27 cellular contexts compared by ENCODE assay signal in the genomic region with DNA sequence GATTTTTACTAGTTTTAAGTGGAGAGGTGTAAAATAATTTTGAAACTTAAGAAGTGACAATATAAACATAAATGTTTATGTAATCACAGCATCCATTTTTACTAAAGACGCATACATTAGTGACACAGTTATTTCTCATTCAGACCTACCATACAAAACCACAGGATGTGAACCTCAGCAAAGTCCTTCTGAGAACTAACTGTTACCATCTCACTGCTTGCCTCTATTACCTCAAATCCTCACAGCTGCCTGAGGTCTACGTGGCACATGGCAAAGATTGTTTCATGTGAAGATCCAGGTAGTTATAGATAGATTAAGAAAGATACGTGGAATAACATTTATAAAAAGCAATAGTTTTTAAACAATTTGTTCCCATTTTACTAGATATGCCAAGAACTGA.
"Had no signal": no experiment of that assay in that cellular context is flagged by ENCODE, and none has a peak within 500 bp of the region (broad histone marks: within the 10 kb centered on the region; RNA-seq: fewer than 3 reads in every experiment).

No MANE protein-coding gene starts in this region.

- H3K27me3 ChIP-seq: stomach, suprapubic skin, testis, thyroid gland, tibial artery, tibial nerve, transverse colon, upper lobe of left lung, upper lobe of right lung, uterus, vagina had no signal

- ATAC-seq: stimulated activated effector memory CD8-positive, alpha-beta T cell treated with anti-CD3 and anti-CD28 coated beads, Interleukin-12 subunit alpha, Interleukin-12 subunit beta, amount 100 ng/mL, for 72 hours; stimulated activated memory B cell treated with anti-CD40 and anti-IgM and Interleukin-4, amounts not matched to agents 10 μg/mL and 1 μg/mL and 100 μg/mL, for 72 hours; stimulated activated naive B cell treated with anti-CD40 and anti-IgM and Interleukin-4, amounts not matched to agents 10 μg/mL and 1 μg/mL and 100 μg/mL, for 72 hours; stimulated activated naive CD8-positive, alpha-beta T cell treated with anti-CD3 and anti-CD28 coated beads, Interleukin-15, amount 100 ng/mL, for 72 hours; stimulated activated naive CD8-positive, alpha-beta T cell treated with anti-CD3 and anti-CD28 coated beads, Interleukin-15, Interleukin-2, amounts not matched to agents 100 U/mL and 50 U/mL, for 24 hours; upper lobe of right lung had no signal

- H3K4me3 ChIP-seq: stomach, suprapubic skin, testis, thoracic aorta, thyroid gland, tibial artery, tibial nerve, transverse colon, upper lobe of left lung, upper lobe of right lung, uterus, vagina had no signal

- H3K9me3 ChIP-seq: stomach, suprapubic skin, testis, thoracic aorta, thyroid gland, tibial artery, tibial nerve, transverse colon, upper lobe of left lung, upper lobe of right lung, uterus, vagina had no signal

- FAIRE-seq: urothelium cell line had no signal

- H3K4me1 ChIP-seq: stomach, suprapubic skin, testis, thyroid gland, tibial artery, tibial nerve, transverse colon, upper lobe of left lung, upper lobe of right lung, uterus, vagina had no signal

- H3K36me3 ChIP-seq: stomach, suprapubic skin, thoracic aorta, thyroid gland, tibial artery, tibial nerve, transverse colon, upper lobe of left lung, upper lobe of right lung, uterus, vagina had no signal

- H3K27ac ChIP-seq: stomach, suprapubic skin, testis, thoracic aorta, thyroid gland, tibial artery, tibial nerve, transverse colon, upper lobe of left lung, upper lobe of right lung, uterus, vagina had no signal

- DNase-seq: stimulated activated CD4-positive, alpha-beta T cell treated with anti-CD3 and anti-CD28 coated beads, Interleukin-2, amount 100 ng/mL, for 48 hours; stimulated activated CD4-positive, alpha-beta T cell treated with anti-CD3 and anti-CD28 coated beads, Interleukin-4, amount 100 ng/mL, for 1 hour; stimulated activated CD4-positive, alpha-beta T cell treated with anti-CD3 and anti-CD28 coated beads, Interleukin-4, amount 100 ng/mL, for 24 hours; stimulated activated CD4-positive, alpha-beta T cell treated with anti-CD3 and anti-CD28 coated beads, Interleukin-4, amount 100 ng/mL, for 4 hours; stimulated activated CD8-positive, alpha-beta memory T cell treated with anti-CD3 and anti-CD28 coated beads, Interleukin-4, amount 100 ng/mL, for 48 hours; stimulated activated naive B cell treated with anti-CD40 and anti-IgM and Interleukin-4, amounts not matched to agents 10 μg/mL and 1 μg/mL and 100 μg/mL, for 72 hours; stimulated activated naive CD4-positive, alpha-beta T cell; stimulated activated naive CD4-positive, alpha-beta T cell treated with Interleukin-2 at 50 U/mL for 16 hours; stimulated activated naive CD8-positive, alpha-beta T cell treated with anti-CD3 and anti-CD28 coated beads, Interleukin-15, amount 100 ng/mL, for 72 hours; stimulated activated naive CD8-positive, alpha-beta T cell treated with anti-CD3 and anti-CD28 coated beads, Interleukin-15, Interleukin-2, amounts not matched to agents 100 U/mL and 50 U/mL, for 24 hours; stomach; substantia nigra; testis; thyroid gland; tibial artery; transverse colon; trophoblast cell; upper lobe of left lung; upper lobe of right lung; uterus had no signal
